In genomic region chr7:28551766-28552165, GRCh38 we compare ENCODE assay signal across 6 cellular contexts.
A peak's percentile ranks its signal among the peaks of the same experiment; 100 is the strongest.
DNase-seq lines count a peak whose midpoint lies in the region; ATAC-seq, FAIRE-seq and TF ChIP-seq lines count a peak whose summit lies in the region.
"Not testable (repeated sequence)": the region's sequence is repeated elsewhere in the genome, so short reads cannot be mapped to it uniquely, and the experiment has no call there.

No MANE protein-coding gene starts in this region.

- not testable (repeated sequence) for H2BK20ac ChIP-seq in IMR-90 (ENCODE audit: low read depth, low read length)

- not testable (repeated sequence) for ATAC-seq in GM23338; IMR-90 (ENCODE audit: low read depth); K562

- not testable (repeated sequence) for H4K91ac ChIP-seq in IMR-90 (ENCODE audit: insufficient read depth, low read depth, low read length)

- H3K4me3 ChIP-seq in BLaER1 treated with 17β-estradiol and CSF1 and Interleukin-3, amounts not matched to agents 10 nM and 100 nM; GM23338; IMR-90 (ENCODE audit: insufficient read depth, low read depth, low read length); K562; hepatocyte: not testable (repeated sequence)

- H4K5ac ChIP-seq in IMR-90 (ENCODE audit: low read depth, low read length), result not testable (repeated sequence)

- H3K4ac ChIP-seq in IMR-90 (ENCODE audit: low read depth, low read length), result not testable (repeated sequence)

- not testable (repeated sequence) for H3K56ac ChIP-seq in IMR-90 (ENCODE audit: extremely low read depth, insufficient read depth, low read length)

- H2AFZ ChIP-seq in GM23338, result peak overlapping the region; percentile 83
- H2AFZ ChIP-seq in IMR-90 (replicated peaks; ENCODE audit: low read length, poor library complexity); K562 (ENCODE audit: low read depth, low read length); hepatocyte: not testable (repeated sequence)

- not testable (repeated sequence) for H3K79me1 ChIP-seq in IMR-90 (ENCODE audit: low read depth in 1 of 2, low read length in 2 of 2)

- H3K4me1 ChIP-seq in BLaER1 treated with 17β-estradiol and CSF1 and Interleukin-3, amounts not matched to agents 10 nM and 100 nM, result peaks cover 11 to 31% (median 22%) of the 10 kb centered on the region in 10 experiments; a peak in 18 of 20 replicates
- H3K4me1 ChIP-seq in GM23338 (ENCODE audit: insufficient read depth); IMR-90 (ENCODE audit: control insufficient read depth, insufficient read depth, low read length); K562 (replicated peaks in 1 of 2; ENCODE audit: control insufficient read depth in 2 of 2, insufficient read depth in 2 of 2, low read length in 2 of 2): not testable (repeated sequence)
- peaks cover 11% of the 10 kb centered on the region for H3K4me1 ChIP-seq in hepatocyte (ENCODE audit: insufficient read depth)

- H3K27me3 Mint-ChIP-seq in GM23338 (ENCODE audit: insufficient read depth, low read depth, poor library complexity); progenitor cell of endocrine pancreas: not testable (repeated sequence)

- H3K14ac ChIP-seq in IMR-90 (replicated peaks; ENCODE audit: low read depth, low read length), result not testable (repeated sequence)

- not testable (repeated sequence) for H3K27me3 ChIP-seq in BLaER1 treated with 17β-estradiol and CSF1 and Interleukin-3, amounts not matched to agents 10 nM and 100 nM; GM23338 (ENCODE audit: insufficient read depth); IMR-90 (ENCODE audit: control insufficient read depth, insufficient read depth, low read length); K562 (ENCODE audit: control insufficient read depth in 2 of 2, insufficient read depth in 2 of 2, low read length in 2 of 2); hepatocyte

- H3K9me3 Mint-ChIP-seq in GM23338, result not testable (repeated sequence)
- peaks cover 10% of the 10 kb centered on the region for H3K9me3 Mint-ChIP-seq in progenitor cell of endocrine pancreas (ENCODE audit: low read depth)

- H3F3A ChIP-seq in GM23338 (replicated peaks; ENCODE audit: low read depth), result not testable (repeated sequence)

- H3K9me3 ChIP-seq in BLaER1 treated with 17β-estradiol and CSF1 and Interleukin-3, amounts not matched to agents 10 nM and 100 nM (replicated peaks in 1 of 11), result peaks cover 12 to 17% (median 14%) of the 10 kb centered on the region in 11 experiments
- not testable (repeated sequence) for H3K9me3 ChIP-seq in IMR-90 (ENCODE audit: control insufficient read depth, insufficient read depth, low read length); K562 (replicated peaks; ENCODE audit: control insufficient read depth, insufficient read depth, low read depth, low read length); hepatocyte (ENCODE audit: low read depth)

- H3K36me3 Mint-ChIP-seq in GM23338 (ENCODE audit: low read depth); progenitor cell of endocrine pancreas (ENCODE audit: insufficient read depth): not testable (repeated sequence)

- H3K79me2 ChIP-seq in GM23338 (replicated peaks; ENCODE audit: insufficient read depth); K562 (ENCODE audit: control insufficient read depth, insufficient read depth, low read length); hepatocyte: not testable (repeated sequence)

- not testable (repeated sequence) for TF ChIP-seq POLR2A in IMR-90 (IDR thresholded peaks at IDR 0.05; ENCODE audit: low read depth, low read length); K562 (conservative IDR thresholded peaks at IDR 0.05)

- TF ChIP-seq RAD21 in IMR-90 (IDR thresholded peaks at IDR 0.05; ENCODE audit: low read length); K562 (CRISPR knock-in tag; conservative IDR thresholded peaks at IDR 0.05 in 1 of 2, IDR thresholded peaks at IDR 0.05 in 1 of 2): not testable (repeated sequence)

- H3K9me1 ChIP-seq in IMR-90 (ENCODE audit: insufficient read depth, low read length); K562 (ENCODE audit: control insufficient read depth, insufficient read depth, low read length): not testable (repeated sequence)

- H3K4me2 ChIP-seq in BLaER1 treated with 17β-estradiol and CSF1 and Interleukin-3, amounts not matched to agents 10 nM and 100 nM, result peak overlapping the region in 9 of 11 experiments; percentile 12 to 65 (median 28); a peak in 15 of 22 replicates
- not testable (repeated sequence) for H3K4me2 ChIP-seq in GM23338; K562 (ENCODE audit: insufficient read depth, low read length)
- H3K4me2 ChIP-seq in IMR-90 (ENCODE audit: low read depth, low read length), result peak overlapping the region; percentile 28; the same call in 1 of the 2 replicates
- H3K4me2 ChIP-seq in hepatocyte, result peak overlapping the region; percentile 42

- not testable (repeated sequence) for H2BK120ac ChIP-seq in IMR-90 (ENCODE audit: low read depth, low read length)

- H2AK9ac ChIP-seq in IMR-90 (replicated peaks; ENCODE audit: low read depth, low read length, poor library complexity), result not testable (repeated sequence)

- DNase-seq in GM23338 (ENCODE audit: low spot score); IMR-90; K562 (ENCODE audit: extremely low read depth in 1 of 4, low spot score in 3 of 4); hepatocyte (ENCODE audit: low spot score); progenitor cell of endocrine pancreas (ENCODE audit: low spot score, unreplicated experiment): not testable (repeated sequence)

- not testable (repeated sequence) for H2AK5ac ChIP-seq in IMR-90 (ENCODE audit: low read depth, low read length)

- H4K20me1 ChIP-seq in BLaER1 treated with 17β-estradiol and CSF1 and Interleukin-3, amounts not matched to agents 10 nM and 100 nM; GM23338 (replicated peaks; ENCODE audit: insufficient read depth); IMR-90 (ENCODE audit: insufficient read depth, low read length); K562 (replicated peaks; ENCODE audit: control insufficient read depth, insufficient read depth, low read length); hepatocyte (ENCODE audit: insufficient read depth, poor library complexity, severe bottlenecking): not testable (repeated sequence)

- H3K4me1 Mint-ChIP-seq in GM23338, result not testable (repeated sequence)
- peaks cover 40% of the 10 kb centered on the region for H3K4me1 Mint-ChIP-seq in progenitor cell of endocrine pancreas (ENCODE audit: low read depth)

- not testable (repeated sequence) for H3K27ac ChIP-seq in BLaER1 treated with 17β-estradiol and CSF1 and Interleukin-3, amounts not matched to agents 10 nM and 100 nM; GM23338 (ENCODE audit: low read depth); IMR-90 (ENCODE audit: insufficient read depth, low read length); K562 (ENCODE audit: extremely low read depth, low read depth, low read length)
- H3K27ac ChIP-seq in hepatocyte, result peak overlapping the region; percentile 39

- not testable (repeated sequence) for H3K27ac Mint-ChIP-seq in GM23338
- peak overlapping the region; percentile 84 for H3K27ac Mint-ChIP-seq in progenitor cell of endocrine pancreas

- H3K4me3 Mint-ChIP-seq in GM23338; progenitor cell of endocrine pancreas (ENCODE audit: low read depth): not testable (repeated sequence)

- WGBS in IMR-90 (ENCODE audit: extremely low coverage in 2 of 2, insufficient read length in 1 of 2), 2 experiments, result 33% methylated on average over 1 of the region's 1 CpG; no CpG with 5 or more reads in 1 of the 2 experiments
- WGBS in K562 (ENCODE audit: insufficient coverage, low coverage, missing lambda C conversion rate), result 0% methylated on average over 1 of the region's 1 CpG
- 46% methylated on average over 1 of the region's 1 CpG for WGBS in hepatocyte (ENCODE audit: low lambda C conversion rate, missing lambda C conversion rate)

- H3K36me3 ChIP-seq in BLaER1 treated with 17β-estradiol and CSF1 and Interleukin-3, amounts not matched to agents 10 nM and 100 nM; GM23338 (ENCODE audit: insufficient read depth); IMR-90 (ENCODE audit: control insufficient read depth, insufficient read depth, low read length); K562 (ENCODE audit: control insufficient read depth, insufficient read depth, low read length); hepatocyte (replicated peaks; ENCODE audit: insufficient read depth, low read depth): not testable (repeated sequence)

- CTCF ChIA-PET in IMR-90 (lab: Yijun Ruan, JAX); K562 (lab: Yijun Ruan, JAX; ENCODE audit: low intra/inter-chr PET ratio): not testable (repeated sequence)

- FAIRE-seq in K562 (lab: Jason Lieb, UNC), result not testable (repeated sequence)

- not testable (repeated sequence) for TF ChIP-seq EP300 in K562 (IDR thresholded peaks at IDR 0.05; ENCODE audit: low read length)

- intact Hi-C loops in IMR-90 (cut with micrococcal nuclease), result loop anchor here (5.0 kb wide), 1 partner anchor 134 kb away; no protein-coding TSS in a partner anchor
- intact Hi-C loops in K562 (cut with micrococcal nuclease), result not testable (repeated sequence)

- not testable (repeated sequence) for H3K18ac ChIP-seq in IMR-90 (ENCODE audit: low read depth, low read length)

- not testable (repeated sequence) for TF ChIP-seq CTCF in GM23338 (conservative IDR thresholded peaks at IDR 0.05; ENCODE audit: low read depth in 2 of 2); IMR-90 (conservative IDR thresholded peaks at IDR 0.05; ENCODE audit: low read depth, low read length); K562 (IDR thresholded peaks at IDR 0.05 in 2 of 3, conservative IDR thresholded peaks at IDR 0.05 in 1 of 3; ENCODE audit: insufficient read depth in 2 of 3, low read depth in 1 of 3, low read length in 3 of 3); hepatocyte (IDR thresholded peaks at IDR 0.05; ENCODE audit: poor library complexity); progenitor cell of endocrine pancreas (IDR thresholded peaks at IDR 0.05; ENCODE audit: unreplicated experiment)

- not testable (repeated sequence) for H2BK15ac ChIP-seq in IMR-90 (ENCODE audit: low read depth, low read length)

- not testable (repeated sequence) for H4K8ac ChIP-seq in IMR-90 (ENCODE audit: low read depth in 2 of 2, low read length in 2 of 2)

- H2BK5ac ChIP-seq in IMR-90 (ENCODE audit: low read depth, low read length, poor library complexity, severe bottlenecking), result not testable (repeated sequence)

- dilution Hi-C loops in IMR-90 (cut with HindIII; ENCODE audit: low sequenced_read_pairs, unreplicated experiment), result not testable (repeated sequence)

- not testable (repeated sequence) for H3K23ac ChIP-seq in IMR-90 (ENCODE audit: low read depth, low read length)

- H3K9me2 ChIP-seq in GM23338 (ENCODE audit: insufficient read depth); hepatocyte (replicated peaks; ENCODE audit: insufficient read depth): not testable (repeated sequence)

- BruUV-seq in IMR-90 (replicated peaks; lab: Mats Ljungman, UMichigan); K562 (replicated peaks; lab: Mats Ljungman, UMichigan): not testable (repeated sequence)

- POLR2A ChIA-PET in IMR-90 (lab: Charles Lee; ENCODE audit: unreplicated experiment); K562 (lab: Yijun Ruan, JAX): not testable (repeated sequence)

- in situ Hi-C loops in IMR-90 (cut with MboI; ENCODE audit: low sequenced_read_pairs); K562 (cut with MboI): not testable (repeated sequence)

- H3K9ac ChIP-seq in BLaER1 treated with 17β-estradiol and CSF1 and Interleukin-3, amounts not matched to agents 10 nM and 100 nM; IMR-90 (ENCODE audit: low read depth, low read length); K562 (ENCODE audit: insufficient read depth in 1 of 2, low read depth in 2 of 2, low read length in 2 of 2): not testable (repeated sequence)
